1 cellular context compared by ENCODE assay signal in genomic region chr15:42359249-42359648, GRCh38.
TF ChIP-seq lines count a peak whose summit lies in the region.

TSS of gene CAPN3 (plus strand) at chr15:42359501. CDS start at chr15:42359806, 305 bp downstream.

TF ChIP-seq in WTC11, 78 proteins besides CTCF, POLR2A, EP300 and RAD21 (continued from another document):
- no peak for TF ChIP-seq ZSCAN18 (CRISPR knock-in tag; IDR thresholded peaks at IDR 0.05)
